Comparison of ENCODE assay signal across 8 cellular contexts in the genomic region with DNA sequence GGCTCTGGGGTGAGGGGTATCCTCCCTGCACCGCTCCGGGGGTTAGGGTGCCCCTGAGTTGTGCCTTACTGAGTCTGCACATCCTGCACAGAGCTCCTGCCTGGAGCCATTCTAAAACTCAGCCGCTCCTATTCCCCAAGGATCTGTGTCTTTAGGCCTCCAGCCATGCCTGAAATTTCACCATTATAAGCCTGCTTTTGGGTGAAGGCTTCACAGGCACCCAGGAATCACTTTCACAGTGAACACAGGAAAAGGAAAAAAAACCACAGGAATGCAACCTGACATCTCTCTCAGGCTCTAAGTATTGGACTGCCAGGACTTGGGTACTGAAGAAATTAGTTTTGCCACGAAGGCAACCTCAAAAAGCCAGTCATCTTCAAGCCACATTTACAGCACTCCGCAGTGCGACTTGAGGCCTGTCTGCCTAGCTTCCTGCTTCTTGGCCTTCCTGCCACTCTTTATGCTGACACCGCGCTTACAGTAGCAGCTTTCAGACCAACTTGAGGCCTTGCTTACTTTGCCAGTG. TPM values are rescaled to one million over a fixed set of nuclear protein-coding genes. Genes with fewer than 3 reads are reported as not detected.
A peak's percentile ranks its signal among the peaks of the same experiment; 100 is the strongest.
DNase-seq lines count a peak whose midpoint lies in the region; ATAC-seq and TF ChIP-seq lines count a peak whose summit lies in the region.

No MANE protein-coding gene starts in this region.

- TF ChIP-seq CTCF in GM23338 (conservative IDR thresholded peaks at IDR 0.05; ENCODE audit: low read depth in 2 of 2) (no peak), left lung (IDR thresholded peaks at IDR 0.05) (no peak)

- H3K4me1 Mint-ChIP-seq in GM23338 = peaks cover 42% of the 10 kb centered on the region

- H3K4me3 ChIP-seq in ACC112 (ENCODE audit: low read depth, low read length) = no peak overlapping the region
- no peak overlapping the region for H3K4me3 ChIP-seq in GM23338
- no peak overlapping the region for H3K4me3 ChIP-seq in SJSA1
- peak overlapping the region; percentile 2 for H3K4me3 ChIP-seq in adipocyte (ENCODE audit: low read length)
- no peak overlapping the region for H3K4me3 ChIP-seq in left lung

- H3K4me1 ChIP-seq in ACC112 (ENCODE audit: control insufficient read depth, insufficient read depth, low read length, unreplicated experiment) = peaks cover 38% of the 10 kb centered on the region
- H3K4me1 ChIP-seq in GM23338 (ENCODE audit: insufficient read depth) = peaks cover 42% of the 10 kb centered on the region
- H3K4me1 ChIP-seq in SJSA1 (replicated peaks) = peaks cover 42% of the 10 kb centered on the region
- H3K4me1 ChIP-seq in adipocyte (ENCODE audit: control insufficient read depth, insufficient read depth, low read length) = peaks cover 24% of the 10 kb centered on the region
- peaks cover 10 to 16% of the 10 kb centered on the region in 2 donors for H3K4me1 ChIP-seq in left lung

- no peak for ATAC-seq in GM23338
- ATAC-seq in left lung = peak; percentile 95
- ATAC-seq in HG02763 (IDR thresholded peaks at IDR 0.05; ENCODE audit: unreplicated experiment) = no peak
- no peak for ATAC-seq in GM19455 (IDR thresholded peaks at IDR 0.05; ENCODE audit: unreplicated experiment)

- no peaks in the 10 kb centered on the region for H3K9me3 ChIP-seq in SJSA1 (replicated peaks)
- H3K9me3 ChIP-seq in adipocyte (ENCODE audit: control insufficient read depth, low read length) = no peaks in the 10 kb centered on the region
- no peaks in the 10 kb centered on the region for H3K9me3 ChIP-seq in left lung

- no peaks in the 10 kb centered on the region for H3F3A ChIP-seq in GM23338 (replicated peaks; ENCODE audit: low read depth)

- H3K36me3 Mint-ChIP-seq in GM23338 (ENCODE audit: low read depth) = peaks cover 6% of the 10 kb centered on the region

- H2AFZ ChIP-seq in ACC112 (ENCODE audit: low read length, unreplicated experiment) (peak overlapping the region; percentile 2), GM23338 (no peak overlapping the region)

- H3K9me2 ChIP-seq in GM23338 (ENCODE audit: insufficient read depth) = no peaks in the 10 kb centered on the region

- H3K4me3 Mint-ChIP-seq in GM23338 = no peak overlapping the region

- H3K27ac Mint-ChIP-seq in GM23338 = peak overlapping the region; percentile 32; the same call in 1 of the 2 replicates

- H3K9ac ChIP-seq in adipocyte (ENCODE audit: low read length) = peak overlapping the region; percentile 57

- no peaks in the 10 kb centered on the region for H3K27me3 ChIP-seq in ACC112 (ENCODE audit: insufficient read depth, low read length)
- H3K27me3 ChIP-seq in GM23338 (ENCODE audit: insufficient read depth) = no peaks in the 10 kb centered on the region
- no peaks in the 10 kb centered on the region for H3K27me3 ChIP-seq in SJSA1 (replicated peaks)
- H3K27me3 ChIP-seq in adipocyte (replicated peaks; ENCODE audit: control insufficient read depth, insufficient read depth, low read length) = no peaks in the 10 kb centered on the region
- no peaks in the 10 kb centered on the region for H3K27me3 ChIP-seq in left lung

- H3K36me3 ChIP-seq in ACC112 (ENCODE audit: insufficient read depth, low read length) (peaks cover 3% of the 10 kb centered on the region; the same call in 1 of the 2 replicates), GM23338 (ENCODE audit: insufficient read depth) (no peaks in the 10 kb centered on the region), SJSA1 (peaks cover 30% of the 10 kb centered on the region), adipocyte (ENCODE audit: control insufficient read depth, insufficient read depth, low read length, severe bottlenecking) (no peaks in the 10 kb centered on the region), left lung (peaks cover 0 to 18% of the 10 kb centered on the region in 2 donors)

- DNase-seq in GM23338 (ENCODE audit: low spot score) (peak; percentile 22), SJSA1 (ENCODE audit: low read depth in 1 of 2, low spot score in 2 of 2) (peak; percentile 86 to 89), adipocyte (ENCODE audit: low read depth) (peak; percentile 77), left lung (peak in 1 of 2 donors; percentile 71)
- peak in 5 of 6 experiments; percentile 15 to 51 (median 43) for DNase-seq in stimulated activated naive CD4-positive, alpha-beta T cell (lab: John Stamatoyannopoulos, UW)

- H4K20me1 ChIP-seq in GM23338 (replicated peaks; ENCODE audit: insufficient read depth) = no peaks in the 10 kb centered on the region

- no peak overlapping the region for H3K4me2 ChIP-seq in GM23338

- H3K79me2 ChIP-seq in ACC112 (ENCODE audit: control insufficient read depth, insufficient read depth, low read length, unreplicated experiment) (peaks cover 17% of the 10 kb centered on the region), GM23338 (replicated peaks; ENCODE audit: insufficient read depth) (no peaks in the 10 kb centered on the region)

- intact Hi-C loops in left lung (cut with DNase I) = no loop called here

- peaks cover 5% of the 10 kb centered on the region for H3K27me3 Mint-ChIP-seq in GM23338 (ENCODE audit: insufficient read depth, low read depth, poor library complexity)

- peaks cover 2% of the 10 kb centered on the region; the same call in 1 of the 3 replicates for H3K9me3 Mint-ChIP-seq in GM23338

- peak overlapping the region; percentile 88 for H3K27ac ChIP-seq in ACC112 (ENCODE audit: low read depth, low read length)
- H3K27ac ChIP-seq in GM23338 (ENCODE audit: low read depth) = peak overlapping the region; percentile 69
- peak overlapping the region; percentile 75 for H3K27ac ChIP-seq in SJSA1
- peak overlapping the region; percentile 42 to 61 for H3K27ac ChIP-seq in left lung

TF ChIP-seq in GM23338, 12 proteins besides CTCF, POLR2A, EP300 and RAD21 (continues in another document):
- TF ChIP-seq STAT1 (IDR thresholded peaks at IDR 0.05; ENCODE audit: unreplicated experiment) (no peak), EZH2 (IDR thresholded peaks at IDR 0.05; ENCODE audit: low read depth, unreplicated experiment) (no peak), EZH2phosphoT487 (IDR thresholded peaks at IDR 0.05; ENCODE audit: unreplicated experiment) (no peak), ZNF331 (CRISPR knock-in tag; IDR thresholded peaks at IDR 0.05; ENCODE audit: low read depth) (no peak)
- TF ChIP-seq, protein P1, sequence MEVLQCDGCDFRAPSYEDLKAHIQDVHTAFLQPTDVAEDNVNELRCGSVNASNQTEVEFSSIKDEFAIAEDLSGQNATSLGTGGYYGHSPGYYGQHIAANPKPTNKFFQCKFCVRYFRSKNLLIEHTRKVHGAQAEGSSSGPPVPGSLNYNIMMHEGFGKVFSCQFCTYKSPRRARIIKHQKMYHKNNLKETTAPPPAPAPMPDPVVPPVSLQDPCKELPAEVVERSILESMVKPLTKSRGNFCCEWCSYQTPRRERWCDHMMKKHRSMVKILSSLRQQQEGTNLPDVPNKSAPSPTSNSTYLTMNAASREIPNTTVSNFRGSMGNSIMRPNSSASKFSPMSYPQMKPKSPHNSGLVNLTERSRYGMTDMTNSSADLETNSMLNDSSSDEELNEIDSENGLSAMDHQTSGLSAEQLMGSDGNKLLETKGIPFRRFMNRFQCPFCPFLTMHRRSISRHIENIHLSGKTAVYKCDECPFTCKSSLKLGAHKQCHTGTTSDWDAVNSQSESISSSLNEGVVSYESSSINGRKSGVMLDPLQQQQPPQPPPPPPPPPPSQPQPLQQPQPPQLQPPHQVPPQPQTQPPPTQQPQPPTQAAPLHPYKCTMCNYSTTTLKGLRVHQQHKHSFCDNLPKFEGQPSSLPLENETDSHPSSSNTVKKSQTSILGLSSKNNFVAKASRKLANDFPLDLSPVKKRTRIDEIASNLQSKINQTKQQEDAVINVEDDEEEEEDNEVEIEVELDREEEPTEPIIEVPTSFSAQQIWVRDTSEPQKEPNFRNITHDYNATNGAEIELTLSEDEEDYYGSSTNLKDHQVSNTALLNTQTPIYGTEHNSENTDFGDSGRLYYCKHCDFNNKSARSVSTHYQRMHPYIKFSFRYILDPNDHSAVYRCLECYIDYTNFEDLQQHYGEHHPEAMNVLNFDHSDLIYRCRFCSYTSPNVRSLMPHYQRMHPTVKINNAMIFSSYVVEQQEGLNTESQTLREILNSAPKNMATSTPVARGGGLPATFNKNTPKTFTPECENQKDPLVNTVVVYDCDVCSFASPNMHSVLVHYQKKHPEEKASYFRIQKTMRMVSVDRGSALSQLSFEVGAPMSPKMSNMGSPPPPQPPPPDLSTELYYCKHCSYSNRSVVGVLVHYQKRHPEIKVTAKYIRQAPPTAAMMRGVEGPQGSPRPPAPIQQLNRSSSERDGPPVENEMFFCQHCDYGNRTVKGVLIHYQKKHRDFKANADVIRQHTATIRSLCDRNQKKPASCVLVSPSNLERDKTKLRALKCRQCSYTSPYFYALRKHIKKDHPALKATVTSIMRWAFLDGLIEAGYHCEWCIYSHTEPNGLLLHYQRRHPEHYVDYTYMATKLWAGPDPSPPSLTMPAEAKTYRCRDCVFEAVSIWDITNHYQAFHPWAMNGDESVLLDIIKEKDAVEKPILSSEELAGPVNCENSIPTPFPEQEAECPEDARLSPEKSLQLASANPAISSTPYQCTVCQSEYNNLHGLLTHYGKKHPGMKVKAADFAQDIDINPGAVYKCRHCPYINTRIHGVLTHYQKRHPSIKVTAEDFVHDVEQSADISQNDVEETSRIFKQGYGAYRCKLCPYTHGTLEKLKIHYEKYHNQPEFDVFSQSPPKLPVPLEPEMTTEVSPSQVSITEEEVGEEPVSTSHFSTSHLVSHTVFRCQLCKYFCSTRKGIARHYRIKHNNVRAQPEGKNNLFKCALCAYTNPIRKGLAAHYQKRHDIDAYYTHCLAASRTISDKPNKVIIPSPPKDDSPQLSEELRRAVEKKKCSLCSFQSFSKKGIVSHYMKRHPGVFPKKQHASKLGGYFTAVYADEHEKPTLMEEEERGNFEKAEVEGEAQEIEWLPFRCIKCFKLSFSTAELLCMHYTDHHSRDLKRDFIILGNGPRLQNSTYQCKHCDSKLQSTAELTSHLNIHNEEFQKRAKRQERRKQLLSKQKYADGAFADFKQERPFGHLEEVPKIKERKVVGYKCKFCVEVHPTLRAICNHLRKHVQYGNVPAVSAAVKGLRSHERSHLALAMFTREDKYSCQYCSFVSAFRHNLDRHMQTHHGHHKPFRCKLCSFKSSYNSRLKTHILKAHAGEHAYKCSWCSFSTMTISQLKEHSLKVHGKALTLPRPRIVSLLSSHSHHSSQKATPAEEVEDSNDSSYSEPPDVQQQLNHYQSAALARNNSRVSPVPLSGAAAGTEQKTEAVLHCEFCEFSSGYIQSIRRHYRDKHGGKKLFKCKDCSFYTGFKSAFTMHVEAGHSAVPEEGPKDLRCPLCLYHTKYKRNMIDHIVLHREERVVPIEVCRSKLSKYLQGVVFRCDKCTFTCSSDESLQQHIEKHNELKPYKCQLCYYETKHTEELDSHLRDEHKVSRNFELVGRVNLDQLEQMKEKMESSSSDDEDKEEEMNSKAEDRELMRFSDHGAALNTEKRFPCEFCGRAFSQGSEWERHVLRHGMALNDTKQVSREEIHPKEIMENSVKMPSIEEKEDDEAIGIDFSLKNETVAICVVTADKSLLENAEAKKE (CRISPR knock-in tag; IDR thresholded peaks at IDR 0.05) = no peak

RNA-seq across cellular contexts. Expression of a gene that starts 30.9 kb away (rescaled TPM):
- total RNA-seq in GM23338 (2014; rRNA removed; shearing (Covaris generic)) = 9.4 and 12.9 TPM in 2 replicates
- polyA plus RNA-seq in GM23338 (2016; fragmentation: Nextera tagmentation; extraction: Ambion mirVana) = 2.6 and 3.2 TPM in 2 replicates
- total RNA-seq in SJSA1 (2014; rRNA removed; shearing (Covaris generic)) = 41.6 and 61.9 TPM in 2 replicates
- 100 to 1,000 TPM in 1 of 2 donors, 10 to 100 TPM in 1; 65.3 to 117 TPM for total RNA-seq in left lung
